ENCODE assay signal across 1 cellular context in genomic region chr10:96334888-96335526, GRCh38.
TF ChIP-seq lines count a peak whose summit lies in the region.

No MANE protein-coding gene starts in this region.

TF ChIP-seq in HepG2, 621 proteins besides CTCF, POLR2A, EP300 and RAD21:
- TF ChIP-seq ZNF83 (CRISPR knock-in tag; IDR thresholded peaks at IDR 0.05; ENCODE audit: borderline replicate concordance): no peak
- TF ChIP-seq AGO1 (IDR thresholded peaks at IDR 0.05; ENCODE audit: low read depth, low read length, poor library complexity, severe bottlenecking): no peak
- TF ChIP-seq SMC3 (IDR thresholded peaks at IDR 0.05; ENCODE audit: low read length): peak; percentile 50; the same call in 1 of the 2 replicates
- TF ChIP-seq BCL6 (CRISPR knock-in tag; IDR thresholded peaks at IDR 0.05): no peak
- TF ChIP-seq SRF (IDR thresholded peaks at IDR 0.05; ENCODE audit: low read depth, low read length): peak; percentile 67; the same call in 1 of the 2 replicates
- TF ChIP-seq FOXA3 (CRISPR knock-in tag; IDR thresholded peaks at IDR 0.05): 0 out of 2 replicates have a peak, but pooled peaks have one; percentile 7
- peak; percentile 57 for TF ChIP-seq HNF4A (CRISPR knock-in tag; IDR thresholded peaks at IDR 0.05)
- peak; percentile 41 for TF ChIP-seq STAG1 (CRISPR knock-in tag; IDR thresholded peaks at IDR 0.05)
- TF ChIP-seq ZNF205 (CRISPR knock-in tag; IDR thresholded peaks at IDR 0.05): 0 out of 2 replicates have a peak, but pooled peaks have one; percentile 20
- 0 out of 2 replicates have a peak, but pooled peaks have one; percentile 25 for TF ChIP-seq ZNF331 (CRISPR knock-in tag; IDR thresholded peaks at IDR 0.05)
- TF ChIP-seq KLF16 (CRISPR knock-in tag; IDR thresholded peaks at IDR 0.05): no peak
- peak; percentile 27 for TF ChIP-seq TEAD3 (CRISPR knock-in tag; optimal IDR thresholded peaks at IDR 0.05; ENCODE audit: borderline replicate concordance)
- peak; percentile 53; the same call in 1 of the 2 replicates for TF ChIP-seq HNF4G (IDR thresholded peaks at IDR 0.05; ENCODE audit: borderline replicate concordance, low read depth, low read length)
- no peak for TF ChIP-seq HNF4G (CRISPR knock-in tag; IDR thresholded peaks at IDR 0.05; ENCODE audit: borderline replicate concordance, low read depth)
